ENCODE assay signal across 8 cellular contexts in the genomic region with DNA sequence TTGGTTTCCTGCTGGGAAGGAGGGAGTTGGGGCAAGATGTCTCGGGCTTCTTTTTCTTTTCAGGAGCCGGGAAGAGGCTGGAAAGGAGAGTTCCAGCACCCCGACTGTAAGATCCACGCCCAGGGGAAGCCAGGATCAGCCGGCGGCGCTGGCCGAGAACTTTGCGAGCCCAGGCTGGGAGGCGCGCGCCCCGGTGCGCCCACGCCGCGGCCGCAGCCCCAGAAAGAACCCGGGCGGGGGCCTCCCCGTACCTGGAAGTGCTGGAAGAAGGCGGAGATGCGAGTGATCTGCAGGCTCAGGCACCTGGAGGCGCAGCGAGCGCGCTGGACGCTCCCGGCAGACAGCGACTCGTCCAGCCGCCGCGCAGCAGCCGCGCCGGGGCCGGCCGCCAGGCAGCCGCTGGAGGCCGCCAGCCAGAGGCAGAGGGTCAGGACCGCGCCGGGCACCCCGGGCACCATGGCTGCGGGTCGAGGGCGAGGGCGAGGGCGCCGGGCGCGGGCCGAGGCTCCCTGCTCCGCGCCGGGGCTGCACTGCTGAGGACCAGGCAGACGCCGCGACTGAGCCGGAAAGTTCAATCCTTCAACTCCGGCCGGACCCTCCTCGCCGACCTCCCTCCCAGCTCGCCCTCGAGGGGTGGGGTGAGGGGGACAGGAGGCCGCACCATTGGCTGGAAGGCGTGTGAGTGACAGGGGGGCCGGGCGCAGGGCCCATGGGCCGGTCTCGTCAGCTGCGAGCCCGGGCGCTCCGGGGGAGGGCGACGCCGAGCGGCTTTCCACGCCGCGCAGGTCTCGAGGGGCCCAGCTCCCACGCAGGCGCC. TPM values are rescaled to one million over a fixed set of nuclear protein-coding genes. Genes with fewer than 3 reads are reported as not detected.
DNase-seq lines count a peak whose midpoint lies in the region; ATAC-seq and TF ChIP-seq lines count a peak whose summit lies in the region.
"Had no signal": no experiment of that assay in that cellular context is flagged by ENCODE, and none has a peak within 500 bp of the region (broad histone marks: within the 10 kb centered on the region; RNA-seq: fewer than 3 reads in every experiment).

A gene with protein sequence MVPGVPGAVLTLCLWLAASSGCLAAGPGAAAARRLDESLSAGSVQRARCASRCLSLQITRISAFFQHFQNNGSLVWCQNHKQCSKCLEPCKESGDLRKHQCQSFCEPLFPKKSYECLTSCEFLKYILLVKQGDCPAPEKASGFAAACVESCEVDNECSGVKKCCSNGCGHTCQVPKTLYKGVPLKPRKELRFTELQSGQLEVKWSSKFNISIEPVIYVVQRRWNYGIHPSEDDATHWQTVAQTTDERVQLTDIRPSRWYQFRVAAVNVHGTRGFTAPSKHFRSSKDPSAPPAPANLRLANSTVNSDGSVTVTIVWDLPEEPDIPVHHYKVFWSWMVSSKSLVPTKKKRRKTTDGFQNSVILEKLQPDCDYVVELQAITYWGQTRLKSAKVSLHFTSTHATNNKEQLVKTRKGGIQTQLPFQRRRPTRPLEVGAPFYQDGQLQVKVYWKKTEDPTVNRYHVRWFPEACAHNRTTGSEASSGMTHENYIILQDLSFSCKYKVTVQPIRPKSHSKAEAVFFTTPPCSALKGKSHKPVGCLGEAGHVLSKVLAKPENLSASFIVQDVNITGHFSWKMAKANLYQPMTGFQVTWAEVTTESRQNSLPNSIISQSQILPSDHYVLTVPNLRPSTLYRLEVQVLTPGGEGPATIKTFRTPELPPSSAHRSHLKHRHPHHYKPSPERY (minus strand): TSS at position 559 of the 817 bp plus-strand sequence. CDS start 101 bp downstream, at position 458.

- DNase-seq in HEK293T (ENCODE audit: extremely low spot score): no peak
- DNase-seq in SJSA1 (ENCODE audit: low read depth in 1 of 2, low spot score in 2 of 2): peak; percentile 62 to 65
- DNase-seq in Right ventricle myocardium inferior (ENCODE audit: missing footprints): peak; percentile 75
- DNase-seq in posterior cingulate gyrus: peak; percentile 29 to 94 (median 52)
- DNase-seq in SJCRH30: no peak
- DNase-seq: naive B cell had no signal

- H3K4me3 ChIP-seq in SJSA1 (peak within 1 kb of the TSS; percentile 58), SJCRH30 (no peak within 1 kb of the TSS)

- H3K9me3 ChIP-seq in SJSA1 (replicated peaks): no peaks in the 10 kb centered on the region
- H3K9me3 ChIP-seq in SJCRH30 (replicated peaks): no peaks in the 10 kb centered on the region

- H3K27ac ChIP-seq in SJSA1: no peak within 1 kb of the TSS
- H3K27ac ChIP-seq in SJCRH30: no peak within 1 kb of the TSS

- H3K4me1 ChIP-seq in SJSA1 (replicated peaks) (peaks cover 3% of the 10 kb centered on the region; the same call in 1 of the 2 replicates), SJCRH30 (no peaks in the 10 kb centered on the region)

- H3K36me3 ChIP-seq in SJSA1 (no peaks in the 10 kb centered on the region), SJCRH30 (no peaks in the 10 kb centered on the region)

- intact Hi-C loops in Right ventricle myocardium inferior (cut with DNase I): loop anchor here (10.0 kb wide), 2 partner anchors 367 to 547 kb away; no protein-coding TSS in a partner anchor
- intact Hi-C loops in posterior cingulate gyrus (cut with DNase I): loop anchor here (10.0 kb wide), 1 partner anchor 367 kb away; no protein-coding TSS in a partner anchor

- H3K27me3 ChIP-seq in SJSA1 (replicated peaks) (0 out of 2 replicates have a peak, but pooled peaks cover 4% of the 10 kb centered on the region), SJCRH30 (no peaks in the 10 kb centered on the region)

- ATAC-seq in Right ventricle myocardium inferior: peak; percentile 97
- ATAC-seq in GM19351 (IDR thresholded peaks at IDR 0.05; ENCODE audit: unreplicated experiment): no peak
- no peak for ATAC-seq in HG02678 (IDR thresholded peaks at IDR 0.05; ENCODE audit: unreplicated experiment)

- POLR2A ChIA-PET in HEK293T (lab: Yijun Ruan, JAX): no interaction called here

- CTCF ChIA-PET in HEK293T (lab: Yijun Ruan, JAX): no interaction called here

TF ChIP-seq in HEK293T, 16 proteins besides CTCF, POLR2A, EP300 and RAD21:
- TF ChIP-seq, protein P1, sequence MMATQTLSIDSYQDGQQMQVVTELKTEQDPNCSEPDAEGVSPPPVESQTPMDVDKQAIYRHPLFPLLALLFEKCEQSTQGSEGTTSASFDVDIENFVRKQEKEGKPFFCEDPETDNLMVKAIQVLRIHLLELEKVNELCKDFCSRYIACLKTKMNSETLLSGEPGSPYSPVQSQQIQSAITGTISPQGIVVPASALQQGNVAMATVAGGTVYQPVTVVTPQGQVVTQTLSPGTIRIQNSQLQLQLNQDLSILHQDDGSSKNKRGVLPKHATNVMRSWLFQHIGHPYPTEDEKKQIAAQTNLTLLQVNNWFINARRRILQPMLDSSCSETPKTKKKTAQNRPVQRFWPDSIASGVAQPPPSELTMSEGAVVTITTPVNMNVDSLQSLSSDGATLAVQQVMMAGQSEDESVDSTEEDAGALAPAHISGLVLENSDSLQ (IDR thresholded peaks at IDR 0.05): peak; percentile 70
- TF ChIP-seq FOXK2 (IDR thresholded peaks at IDR 0.05): no peak

RNA-seq across cellular contexts. Expression of the gene that starts here (rescaled TPM):
- total RNA-seq in SJSA1 (2014; rRNA removed; shearing (Covaris generic)): 3.5 and 9.3 TPM in 2 replicates
- 4.9 TPM for total RNA-seq in Right ventricle myocardium inferior
- total RNA-seq in SJCRH30 (2014; rRNA removed; shearing (Covaris generic)): not detected in 2 replicates

Comparison
In these comparisons a context has a peak if more than half of its experiments do, and no peak if none do; other contexts are left out.
1. DNase-seq: peak in SJSA1 (2 of 2), Right ventricle myocardium inferior (single experiment) and posterior cingulate gyrus (10 of 10); none in HEK293T (single experiment) and SJCRH30 (0 of 2).